Comparison of ENCODE assay signal across 1 cellular context in the genomic region with DNA sequence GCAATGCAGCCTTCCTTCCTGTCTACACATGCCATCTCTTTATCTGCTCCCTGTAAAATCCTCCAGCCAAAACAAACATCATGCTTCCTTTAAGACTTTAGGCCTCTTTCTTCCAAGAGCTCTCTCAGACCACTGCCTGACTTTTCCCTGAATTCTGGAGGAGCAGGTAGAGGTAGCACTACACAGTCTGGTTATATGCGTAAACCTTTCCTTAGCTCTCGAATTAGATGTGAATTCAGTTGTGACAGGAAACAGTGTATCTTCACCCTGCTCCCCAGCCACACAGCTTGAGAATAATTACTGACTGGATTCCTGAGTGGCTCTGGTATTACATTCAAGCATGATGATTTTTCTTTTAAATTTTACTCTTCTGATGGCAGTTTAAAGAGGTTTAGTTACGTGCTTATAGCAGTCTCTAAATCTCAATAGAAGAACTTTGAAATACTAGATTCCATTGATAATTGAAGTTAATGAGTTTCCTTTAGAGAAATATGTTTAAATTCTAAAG.
TF ChIP-seq lines count a peak whose summit lies in the region.

No MANE protein-coding gene starts in this region.

TF ChIP-seq in H1, 55 proteins besides CTCF, POLR2A, EP300 and RAD21 (continued from another document):
- TF ChIP-seq, protein P1, sequence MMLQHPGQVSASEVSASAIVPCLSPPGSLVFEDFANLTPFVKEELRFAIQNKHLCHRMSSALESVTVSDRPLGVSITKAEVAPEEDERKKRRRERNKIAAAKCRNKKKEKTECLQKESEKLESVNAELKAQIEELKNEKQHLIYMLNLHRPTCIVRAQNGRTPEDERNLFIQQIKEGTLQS (IDR thresholded peaks at IDR 0.05; ENCODE audit: insufficient read depth, low read depth, low read length): no peak
- TF ChIP-seq SAP30 (IDR thresholded peaks at IDR 0.05; ENCODE audit: insufficient read depth, insufficient replicate concordance, low read length) (no peak), JUN (IDR thresholded peaks at IDR 0.05; ENCODE audit: low read depth, low read length) (no peak), CBX5 (IDR thresholded peaks at IDR 0.05; ENCODE audit: low read depth, low read length) (no peak), CTBP2 (IDR thresholded peaks at IDR 0.05; ENCODE audit: borderline replicate concordance, insufficient read depth, insufficient read length, low read length) (no peak), SRF (IDR thresholded peaks at IDR 0.05; ENCODE audit: low read depth, low read length) (no peak), BCL11A (IDR thresholded peaks at IDR 0.05; ENCODE audit: low read depth in 2 of 2, low read length in 2 of 2) (no peak), ZNF274 (IDR thresholded peaks at IDR 0.05; ENCODE audit: borderline replicate concordance, extremely low read depth, low read length) (no peak), TCF12 (IDR thresholded peaks at IDR 0.05; ENCODE audit: low read depth, low read length) (no peak), NANOG (IDR thresholded peaks at IDR 0.05; ENCODE audit: insufficient read depth, low read depth, low read length, poor library complexity, severe bottlenecking) (no peak)
- TF ChIP-seq, protein P2, sequence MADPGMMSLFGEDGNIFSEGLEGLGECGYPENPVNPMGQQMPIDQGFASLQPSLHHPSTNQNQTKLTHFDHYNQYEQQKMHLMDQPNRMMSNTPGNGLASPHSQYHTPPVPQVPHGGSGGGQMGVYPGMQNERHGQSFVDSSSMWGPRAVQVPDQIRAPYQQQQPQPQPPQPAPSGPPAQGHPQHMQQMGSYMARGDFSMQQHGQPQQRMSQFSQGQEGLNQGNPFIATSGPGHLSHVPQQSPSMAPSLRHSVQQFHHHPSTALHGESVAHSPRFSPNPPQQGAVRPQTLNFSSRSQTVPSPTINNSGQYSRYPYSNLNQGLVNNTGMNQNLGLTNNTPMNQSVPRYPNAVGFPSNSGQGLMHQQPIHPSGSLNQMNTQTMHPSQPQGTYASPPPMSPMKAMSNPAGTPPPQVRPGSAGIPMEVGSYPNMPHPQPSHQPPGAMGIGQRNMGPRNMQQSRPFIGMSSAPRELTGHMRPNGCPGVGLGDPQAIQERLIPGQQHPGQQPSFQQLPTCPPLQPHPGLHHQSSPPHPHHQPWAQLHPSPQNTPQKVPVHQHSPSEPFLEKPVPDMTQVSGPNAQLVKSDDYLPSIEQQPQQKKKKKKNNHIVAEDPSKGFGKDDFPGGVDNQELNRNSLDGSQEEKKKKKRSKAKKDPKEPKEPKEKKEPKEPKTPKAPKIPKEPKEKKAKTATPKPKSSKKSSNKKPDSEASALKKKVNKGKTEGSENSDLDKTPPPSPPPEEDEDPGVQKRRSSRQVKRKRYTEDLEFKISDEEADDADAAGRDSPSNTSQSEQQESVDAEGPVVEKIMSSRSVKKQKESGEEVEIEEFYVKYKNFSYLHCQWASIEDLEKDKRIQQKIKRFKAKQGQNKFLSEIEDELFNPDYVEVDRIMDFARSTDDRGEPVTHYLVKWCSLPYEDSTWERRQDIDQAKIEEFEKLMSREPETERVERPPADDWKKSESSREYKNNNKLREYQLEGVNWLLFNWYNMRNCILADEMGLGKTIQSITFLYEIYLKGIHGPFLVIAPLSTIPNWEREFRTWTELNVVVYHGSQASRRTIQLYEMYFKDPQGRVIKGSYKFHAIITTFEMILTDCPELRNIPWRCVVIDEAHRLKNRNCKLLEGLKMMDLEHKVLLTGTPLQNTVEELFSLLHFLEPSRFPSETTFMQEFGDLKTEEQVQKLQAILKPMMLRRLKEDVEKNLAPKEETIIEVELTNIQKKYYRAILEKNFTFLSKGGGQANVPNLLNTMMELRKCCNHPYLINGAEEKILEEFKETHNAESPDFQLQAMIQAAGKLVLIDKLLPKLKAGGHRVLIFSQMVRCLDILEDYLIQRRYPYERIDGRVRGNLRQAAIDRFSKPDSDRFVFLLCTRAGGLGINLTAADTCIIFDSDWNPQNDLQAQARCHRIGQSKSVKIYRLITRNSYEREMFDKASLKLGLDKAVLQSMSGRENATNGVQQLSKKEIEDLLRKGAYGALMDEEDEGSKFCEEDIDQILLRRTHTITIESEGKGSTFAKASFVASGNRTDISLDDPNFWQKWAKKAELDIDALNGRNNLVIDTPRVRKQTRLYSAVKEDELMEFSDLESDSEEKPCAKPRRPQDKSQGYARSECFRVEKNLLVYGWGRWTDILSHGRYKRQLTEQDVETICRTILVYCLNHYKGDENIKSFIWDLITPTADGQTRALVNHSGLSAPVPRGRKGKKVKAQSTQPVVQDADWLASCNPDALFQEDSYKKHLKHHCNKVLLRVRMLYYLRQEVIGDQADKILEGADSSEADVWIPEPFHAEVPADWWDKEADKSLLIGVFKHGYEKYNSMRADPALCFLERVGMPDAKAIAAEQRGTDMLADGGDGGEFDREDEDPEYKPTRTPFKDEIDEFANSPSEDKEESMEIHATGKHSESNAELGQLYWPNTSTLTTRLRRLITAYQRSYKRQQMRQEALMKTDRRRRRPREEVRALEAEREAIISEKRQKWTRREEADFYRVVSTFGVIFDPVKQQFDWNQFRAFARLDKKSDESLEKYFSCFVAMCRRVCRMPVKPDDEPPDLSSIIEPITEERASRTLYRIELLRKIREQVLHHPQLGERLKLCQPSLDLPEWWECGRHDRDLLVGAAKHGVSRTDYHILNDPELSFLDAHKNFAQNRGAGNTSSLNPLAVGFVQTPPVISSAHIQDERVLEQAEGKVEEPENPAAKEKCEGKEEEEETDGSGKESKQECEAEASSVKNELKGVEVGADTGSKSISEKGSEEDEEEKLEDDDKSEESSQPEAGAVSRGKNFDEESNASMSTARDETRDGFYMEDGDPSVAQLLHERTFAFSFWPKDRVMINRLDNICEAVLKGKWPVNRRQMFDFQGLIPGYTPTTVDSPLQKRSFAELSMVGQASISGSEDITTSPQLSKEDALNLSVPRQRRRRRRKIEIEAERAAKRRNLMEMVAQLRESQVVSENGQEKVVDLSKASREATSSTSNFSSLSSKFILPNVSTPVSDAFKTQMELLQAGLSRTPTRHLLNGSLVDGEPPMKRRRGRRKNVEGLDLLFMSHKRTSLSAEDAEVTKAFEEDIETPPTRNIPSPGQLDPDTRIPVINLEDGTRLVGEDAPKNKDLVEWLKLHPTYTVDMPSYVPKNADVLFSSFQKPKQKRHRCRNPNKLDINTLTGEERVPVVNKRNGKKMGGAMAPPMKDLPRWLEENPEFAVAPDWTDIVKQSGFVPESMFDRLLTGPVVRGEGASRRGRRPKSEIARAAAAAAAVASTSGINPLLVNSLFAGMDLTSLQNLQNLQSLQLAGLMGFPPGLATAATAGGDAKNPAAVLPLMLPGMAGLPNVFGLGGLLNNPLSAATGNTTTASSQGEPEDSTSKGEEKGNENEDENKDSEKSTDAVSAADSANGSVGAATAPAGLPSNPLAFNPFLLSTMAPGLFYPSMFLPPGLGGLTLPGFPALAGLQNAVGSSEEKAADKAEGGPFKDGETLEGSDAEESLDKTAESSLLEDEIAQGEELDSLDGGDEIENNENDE (IDR thresholded peaks at IDR 0.05; ENCODE audit: insufficient replicate concordance, low read length): no peak
